Comparison of ENCODE assay signal across 2 cellular contexts in genomic region chr15:49649987-49650386, GRCh38.
TF ChIP-seq lines count a peak whose summit lies in the region.

No MANE protein-coding gene starts in this region.

TF ChIP-seq in IMR-90, 13 proteins besides CTCF, POLR2A, EP300 and RAD21:
- TF ChIP-seq RFX5 (IDR thresholded peaks at IDR 0.05; ENCODE audit: low read depth, low read length) (no peak), BHLHE40 (IDR thresholded peaks at IDR 0.05; ENCODE audit: low read depth, low read length) (no peak), NFE2L2 (IDR thresholded peaks at IDR 0.05; ENCODE audit: low read depth, low read length) (no peak), FOS (IDR thresholded peaks at IDR 0.05; ENCODE audit: low read depth, low read length) (no peak), CHD1 (IDR thresholded peaks at IDR 0.05; ENCODE audit: low read depth, low read length) (no peak)

TF ChIP-seq in K562, 482 proteins besides CTCF, POLR2A, EP300 and RAD21:
- TF ChIP-seq TGIF2 (CRISPR knock-in tag; IDR thresholded peaks at IDR 0.05) (no peak), ATF7 (IDR thresholded peaks at IDR 0.05) (peak; percentile 29; the same call in 1 of the 2 replicates), ATF3 (IDR thresholded peaks at IDR 0.05) (peak; percentile 36; the same call in 1 of the 2 replicates), ATF3 (CRISPR knock-in tag; conservative IDR thresholded peaks at IDR 0.05) (no peak)
